In genomic region chr7:148334959-148335577, GRCh38 we compare ENCODE assay signal across 11 cellular contexts.
DNase-seq lines count a peak whose midpoint lies in the region; ATAC-seq and TF ChIP-seq lines count a peak whose summit lies in the region.
"Had no signal": no experiment of that assay in that cellular context is flagged by ENCODE, and none has a peak within 500 bp of the region (broad histone marks: within the 10 kb centered on the region; RNA-seq: fewer than 3 reads in every experiment).

No MANE protein-coding gene starts in this region.

- TF ChIP-seq POLR2A in GM18505 (IDR thresholded peaks at IDR 0.05; ENCODE audit: borderline replicate concordance, extremely low read depth, insufficient read depth, insufficient read length) = no peak

- no peak overlapping the region for H3K27ac ChIP-seq in lower lobe of right lung

- intact Hi-C loops in lower lobe of right lung (cut with DNase I) = no loop called here

- H3K4me1 ChIP-seq in lower lobe of right lung = no peaks in the 10 kb centered on the region

- H3K4me3 ChIP-seq in cardiac fibroblast (replicated peaks in 1 of 2; ENCODE audit: low read depth in 2 of 2, low read length in 2 of 2) = no peak overlapping the region
- no peak overlapping the region for H3K4me3 ChIP-seq in lower lobe of right lung

- DNase-seq in ELF-1 (ENCODE audit: low read depth, low spot score) (peak; percentile 85), NCI-H2171 (lab: John Stamatoyannopoulos, UW) (peak; percentile 33), cardiac fibroblast (ENCODE audit: low read depth in 2 of 2) (peak; percentile 14 to 39), myocyte (ENCODE audit: low read depth) (peak; percentile 33), lower lobe of right lung (no peak)
- DNase-seq: activated CD8-positive, alpha-beta memory T cell treated with anti-CD3 and anti-CD28 coated beads for 24 hours; EL had no signal

- no peaks in the 10 kb centered on the region for H3K9me3 ChIP-seq in lower lobe of right lung

- no peaks in the 10 kb centered on the region for H3K36me3 ChIP-seq in lower lobe of right lung

- H3K27me3 ChIP-seq in lower lobe of right lung (ENCODE audit: low read depth) = peaks cover 39% of the 10 kb centered on the region

- TF ChIP-seq CTCF in cardiac fibroblast (IDR thresholded peaks at IDR 0.05; ENCODE audit: low read depth, low read length) (no peak), lower lobe of right lung (IDR thresholded peaks at IDR 0.05) (no peak)

- no peak for ATAC-seq in GM19035 (IDR thresholded peaks at IDR 0.05; ENCODE audit: unreplicated experiment)
- ATAC-seq in lower lobe of right lung = no peak
- no peak for ATAC-seq in GM18505 (IDR thresholded peaks at IDR 0.05; ENCODE audit: unreplicated experiment)
- no peak for ATAC-seq in GM18519 (IDR thresholded peaks at IDR 0.05; ENCODE audit: low FRiP score, unreplicated experiment)
- ATAC-seq: Right ventricle myocardium inferior had no signal
